Comparison of ENCODE assay signal across 19 cellular contexts in the genomic region with DNA sequence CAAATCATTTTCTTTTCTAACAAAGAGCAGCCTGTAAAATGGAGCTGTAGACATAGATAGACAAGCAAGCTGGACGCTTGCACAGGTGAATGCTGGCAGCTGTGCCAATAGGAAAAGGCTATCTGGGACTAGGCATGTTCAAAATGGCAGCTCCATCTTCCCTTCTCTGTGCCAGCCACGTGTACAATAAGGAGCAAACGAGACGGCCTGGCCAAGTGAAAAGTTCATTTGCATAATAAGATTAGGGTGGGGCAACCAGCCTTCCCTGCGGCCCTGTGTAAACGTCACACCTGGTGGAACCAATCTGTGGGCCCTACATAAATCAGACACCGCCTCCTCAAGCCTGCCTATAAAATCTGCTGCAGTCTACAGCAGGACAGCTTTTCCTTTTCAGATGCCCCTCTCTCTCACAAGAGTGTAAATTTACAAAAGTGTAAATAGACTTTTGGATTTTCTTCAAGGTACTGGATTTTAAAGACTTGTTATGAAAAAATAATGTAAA. TPM values are rescaled to one million over a fixed set of nuclear protein-coding genes. Genes with fewer than 3 reads are reported as not detected.
DNase-seq lines count a peak whose midpoint lies in the region; ATAC-seq lines count a peak whose summit lies in the region.
"Had no signal": no experiment of that assay in that cellular context is flagged by ENCODE, and none has a peak within 500 bp of the region (broad histone marks: within the 10 kb centered on the region; RNA-seq: fewer than 3 reads in every experiment).

No MANE protein-coding gene starts in this region.

- ATAC-seq in left colon (peak; percentile 40), Right ventricle myocardium superior (ENCODE audit: poor library complexity) (no peak), GM21825 (IDR thresholded peaks at IDR 0.05; ENCODE audit: unreplicated experiment) (no peak)
- ATAC-seq: psoas muscle, SK-N-SH treated with all-trans-retinoic acid at 6 μM for 48 hours had no signal

- H4K20me1 ChIP-seq in Karpas-422 (ENCODE audit: insufficient read depth, low read depth, low read length) = no peaks in the 10 kb centered on the region

- H3K27ac ChIP-seq in Karpas-422 (ENCODE audit: low read length) = no peak overlapping the region
- H3K27ac ChIP-seq: KMS-11, psoas muscle had no signal

- H3K9ac ChIP-seq in Karpas-422 (ENCODE audit: low read length) = no peak overlapping the region
- H3K9ac ChIP-seq: KMS-11 had no signal

- no peaks in the 10 kb centered on the region for H3K27me3 ChIP-seq in Karpas-422 (ENCODE audit: low read length)

- intact Hi-C loops in left colon (cut with DNase I, micrococcal nuclease) = no loop called here
- intact Hi-C loops in Right ventricle myocardium superior (cut with DNase I) = no loop called here

- no peaks in the 10 kb centered on the region for H3K79me2 ChIP-seq in Karpas-422 (ENCODE audit: low read length)

- H3K9me2 ChIP-seq in Karpas-422 (replicated peaks; ENCODE audit: insufficient read depth, low read length) = no peaks in the 10 kb centered on the region

- H3K9me3 ChIP-seq in Karpas-422 (ENCODE audit: low read length) = no peaks in the 10 kb centered on the region
- H3K9me3 ChIP-seq: psoas muscle had no signal

- H2AFZ ChIP-seq in Karpas-422 (ENCODE audit: low read length) = no peak overlapping the region

- no peak overlapping the region for H3K4me2 ChIP-seq in Karpas-422 (ENCODE audit: low read depth, low read length, poor library complexity, severe bottlenecking)
- H3K4me2 ChIP-seq: KMS-11, smooth muscle cell had no signal

- H3K36me3 ChIP-seq in Karpas-422 (ENCODE audit: insufficient read depth, low read length) = no peaks in the 10 kb centered on the region

- DNase-seq in D341Med (ENCODE audit: low spot score) (peak; percentile 63), Karpas-422 (peak; percentile 79), NCI-H748 treated with DMSO at 0.1 percent for 48 hours (lab: John Stamatoyannopoulos, UW) (peak; percentile 12), left colon (no peak), Right ventricle myocardium superior (no peak), GOT3 (lab: John Stamatoyannopoulos, UW) (no peak)
- DNase-seq: activated naive CD4-positive, alpha-beta T cell; AML-193; anterior cingulate cortex; cerebellar nuclear complex; effector memory CD4-positive, alpha-beta T cell; H7; psoas muscle; stimulated activated CD4-positive, alpha-beta T cell treated with anti-CD3 and anti-CD28 coated beads, Interleukin-4, amount 100 ng/mL, for 4 hours; stimulated activated CD8-positive, alpha-beta memory T cell treated with anti-CD3 and anti-CD28 coated beads, Interleukin-4, amount 100 ng/mL, for 48 hours had no signal

- no peak overlapping the region for H3K4me3 ChIP-seq in Karpas-422 (ENCODE audit: low read length)
- H3K4me3 ChIP-seq: psoas muscle, smooth muscle cell had no signal

- H3K4me1 ChIP-seq in Karpas-422 (ENCODE audit: low read length) = peaks cover 14% of the 10 kb centered on the region
- H3K4me1 ChIP-seq: psoas muscle had no signal

RNA-seq across cellular contexts. Expression of gene EDEM3, which starts 16.6 kb away (rescaled TPM):
- total RNA-seq in Karpas-422 (2014; rRNA removed; shearing (Covaris generic); ENCODE audit: low replicate concordance) = 28.9 and 49.7 TPM in 2 replicates
- total RNA-seq in left colon (10 to 100 TPM; 68.6 to 81.6 TPM), Right ventricle myocardium superior (17.8 TPM)

Comparison
In these comparisons a context has a peak if more than half of its experiments do, and no peak if none do; other contexts are left out.
1. DNase-seq: peak in D341Med (single experiment), Karpas-422 (single experiment) and NCI-H748 treated with DMSO at 0.1 percent for 48 hours (single experiment); none in left colon (0 of 2), Right ventricle myocardium superior (single experiment) and GOT3 (single experiment).